Comparison of ENCODE assay signal across 15 cellular contexts in the genomic region with DNA sequence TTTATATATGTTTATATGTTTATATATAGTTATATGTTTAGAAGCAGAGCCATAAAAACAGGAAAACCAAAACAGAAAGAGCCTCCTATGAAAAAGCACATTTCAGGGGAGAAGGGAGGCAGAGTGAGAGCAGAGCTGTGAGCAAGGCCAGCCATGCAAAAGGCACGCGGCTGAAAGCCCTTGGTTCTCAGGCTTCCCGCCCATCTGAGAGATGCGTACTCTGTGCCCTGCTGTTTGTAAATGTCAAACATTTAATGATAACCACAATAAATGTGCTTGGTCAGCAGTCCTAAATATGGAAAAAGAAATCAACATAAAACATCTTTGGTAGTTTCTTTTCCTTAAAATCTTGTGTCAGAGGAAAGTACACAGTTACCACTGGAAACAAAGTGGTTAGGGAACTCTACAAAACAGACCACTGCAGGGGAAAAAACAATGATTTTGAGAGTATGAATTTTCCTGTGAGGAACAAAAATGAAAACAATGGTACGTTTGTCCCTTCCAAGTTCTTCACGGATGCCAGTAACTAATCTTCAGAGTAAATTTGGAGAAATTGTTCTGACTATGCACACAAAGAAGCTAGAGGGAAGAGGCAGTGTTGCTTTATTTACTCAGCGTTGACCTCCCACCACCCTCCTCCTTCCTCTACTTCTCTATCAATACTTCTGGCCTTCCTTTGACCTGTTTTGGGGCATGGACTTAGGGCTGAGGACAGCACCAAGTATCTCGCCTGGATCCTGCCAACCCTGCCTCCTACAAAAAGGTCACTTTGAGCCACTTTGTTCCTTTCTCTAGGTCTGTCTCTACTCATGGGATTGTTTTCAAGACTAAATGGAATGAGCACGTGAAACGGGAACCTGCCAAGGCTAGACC.
DNase-seq lines count a peak whose midpoint lies in the region; ATAC-seq and TF ChIP-seq lines count a peak whose summit lies in the region.
"Had no signal": no experiment of that assay in that cellular context is flagged by ENCODE, and none has a peak within 500 bp of the region (broad histone marks: within the 10 kb centered on the region; RNA-seq: fewer than 3 reads in every experiment).

No MANE protein-coding gene starts in this region.

- H3K36me3 ChIP-seq in ascending aorta: no peaks in the 10 kb centered on the region

- peak; percentile 17 for DNase-seq in Daoy (ENCODE audit: low read depth)
- DNase-seq in left lobe of liver (ENCODE audit: low spot score): no peak
- no peak for DNase-seq in sciatic nerve (ENCODE audit: low spot score)
- DNase-seq in ascending aorta (ENCODE audit: low spot score in 2 of 2): no peak
- DNase-seq: C1 segment of cervical spinal cord, DMS79, H9, NCI-H1105, NCI-H2081 treated with DMSO at 0.1 percent for 48 hours, NCI-H82, PC-3 had no signal

- no peak overlapping the region for H3K4me3 ChIP-seq in ascending aorta

- no peaks in the 10 kb centered on the region for H3K27me3 ChIP-seq in ascending aorta

- TF ChIP-seq CTCF in VCaP (conservative IDR thresholded peaks at IDR 0.05) (no peak), ascending aorta (IDR thresholded peaks at IDR 0.05) (no peak)

- intact Hi-C loops in sciatic nerve (cut with DNase I): no loop called here
- intact Hi-C loops in ascending aorta (cut with DNase I): no loop called here

- ATAC-seq in left lobe of liver: peak; percentile 69
- ATAC-seq in sciatic nerve: peak; percentile 69
- no peak for ATAC-seq in HG02840 (IDR thresholded peaks at IDR 0.05; ENCODE audit: low FRiP score, unreplicated experiment)
- ATAC-seq in HG03039 (IDR thresholded peaks at IDR 0.05; ENCODE audit: unreplicated experiment): no peak
- ATAC-seq: PC-3 had no signal

- no peaks in the 10 kb centered on the region for H3K9me3 ChIP-seq in ascending aorta

- H3K27ac ChIP-seq in VCaP: peak overlapping the region; percentile 63
- H3K27ac ChIP-seq in ascending aorta: no peak overlapping the region
- H3K27ac ChIP-seq: RWPE1 had no signal

- H3K4me1 ChIP-seq in ascending aorta: no peaks in the 10 kb centered on the region

Comparison
In these comparisons a context has a peak if more than half of its experiments do, and no peak if none do; other contexts are left out.
1. ATAC-seq: peak in left lobe of liver (single experiment) and sciatic nerve (single experiment); none in HG02840 (single experiment) and HG03039 (single experiment).